9 cellular contexts compared by ENCODE assay signal in the genomic region with DNA sequence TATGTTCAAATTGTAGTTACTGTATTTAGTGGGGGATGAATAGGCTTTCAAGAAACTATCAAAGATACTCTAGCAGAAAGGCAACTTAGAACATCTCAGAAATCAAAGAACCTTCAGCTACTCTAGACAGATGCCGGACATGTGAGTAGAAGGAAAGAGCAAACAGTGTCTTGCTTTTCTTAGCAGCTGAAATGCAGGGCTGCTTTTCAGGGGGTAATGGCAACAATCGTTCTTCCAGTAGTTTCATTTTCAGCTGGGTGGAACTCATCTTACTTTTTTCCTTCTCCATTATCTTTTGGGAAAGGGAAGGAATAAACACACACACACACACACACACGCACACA.
A peak's percentile ranks its signal among the peaks of the same experiment; 100 is the strongest.
DNase-seq lines count a peak whose midpoint lies in the region; ATAC-seq and TF ChIP-seq lines count a peak whose summit lies in the region.
"Had no signal": no experiment of that assay in that cellular context is flagged by ENCODE, and none has a peak within 500 bp of the region (broad histone marks: within the 10 kb centered on the region; RNA-seq: fewer than 3 reads in every experiment).

No MANE protein-coding gene starts in this region.

- H3K4me3 Mint-ChIP-seq in effector memory CD8-positive, alpha-beta T cell, result peak overlapping the region; percentile 75 to 89

- no peak overlapping the region for H3K27ac ChIP-seq in psoas muscle

- no peaks in the 10 kb centered on the region for H3K9me3 Mint-ChIP-seq in effector memory CD8-positive, alpha-beta T cell

- H3K27me3 ChIP-seq in psoas muscle (ENCODE audit: insufficient read depth in 3 of 3, low read length in 2 of 3), result no peaks in the 10 kb centered on the region

- no peaks in the 10 kb centered on the region for H3K36me3 ChIP-seq in psoas muscle (ENCODE audit: insufficient read depth in 1 of 2, low read depth in 1 of 2)

- no peak for TF ChIP-seq CTCF in psoas muscle (IDR thresholded peaks at IDR 0.05)

- DNase-seq in GM03348 (ENCODE audit: low spot score), result peak; percentile 19
- peak; percentile 49 for DNase-seq in NCI-H69 (lab: John Stamatoyannopoulos, UW)
- no peak for DNase-seq in effector memory CD8-positive, alpha-beta T cell
- no peak for DNase-seq in psoas muscle
- DNase-seq in SKM-1 treated with dmso at 0.1 percent for 144 hours (lab: John Stamatoyannopoulos, UW; ENCODE audit: unreplicated experiment), result no peak
- no peak for DNase-seq in SHP77 (lab: John Stamatoyannopoulos, UW)
- no peak for DNase-seq in NCI-H146 treated with DMSO at 0.1 percent for 48 hours (lab: John Stamatoyannopoulos, UW; ENCODE audit: unreplicated experiment)
- DNase-seq: stimulated activated CD4-positive, alpha-beta T cell treated with anti-CD3 and anti-CD28 coated beads, Interleukin-4, amount 100 ng/mL, for 4 hours had no signal

- no peaks in the 10 kb centered on the region for H3K9me3 ChIP-seq in psoas muscle

- H3K4me1 Mint-ChIP-seq in effector memory CD8-positive, alpha-beta T cell (ENCODE audit: low read depth in 2 of 2), result peaks cover 36 to 37% of the 10 kb centered on the region in 2 donors

- 23 to 47% (median 31%) methylated on average over 3 of the region's 3 CpGs for WGBS in psoas muscle, 3 donors

- intact Hi-C loops in psoas muscle (cut with DNase I), result no loop called here

- peak; percentile 10 for ATAC-seq in effector memory CD8-positive, alpha-beta T cell (replicated peaks)
- ATAC-seq in psoas muscle, result no peak
- no peak for ATAC-seq in HG03159 (IDR thresholded peaks at IDR 0.05; ENCODE audit: unreplicated experiment)

- H3K27me3 Mint-ChIP-seq in effector memory CD8-positive, alpha-beta T cell, result no peaks in the 10 kb centered on the region

- peak overlapping the region; percentile 62 to 94 for H3K27ac Mint-ChIP-seq in effector memory CD8-positive, alpha-beta T cell

- peak overlapping the region; percentile 18 for H3K4me3 ChIP-seq in psoas muscle

- peaks cover 8% of the 10 kb centered on the region for H3K36me3 Mint-ChIP-seq in effector memory CD8-positive, alpha-beta T cell (ENCODE audit: insufficient read depth)

- no peaks in the 10 kb centered on the region for H3K4me1 ChIP-seq in psoas muscle

Comparison
In these comparisons a context has a peak if more than half of its experiments do, and no peak if none do; other contexts are left out.
1. DNase-seq: peak in GM03348 (single experiment) and NCI-H69 (single experiment); none in effector memory CD8-positive, alpha-beta T cell (0 of 3), psoas muscle (0 of 2), SKM-1 treated with dmso at 0.1 percent for 144 hours (single experiment), SHP77 (0 of 2) and NCI-H146 treated with DMSO at 0.1 percent for 48 hours (single experiment).